Comparison of ENCODE assay signal across 12 cellular contexts in the genomic region with DNA sequence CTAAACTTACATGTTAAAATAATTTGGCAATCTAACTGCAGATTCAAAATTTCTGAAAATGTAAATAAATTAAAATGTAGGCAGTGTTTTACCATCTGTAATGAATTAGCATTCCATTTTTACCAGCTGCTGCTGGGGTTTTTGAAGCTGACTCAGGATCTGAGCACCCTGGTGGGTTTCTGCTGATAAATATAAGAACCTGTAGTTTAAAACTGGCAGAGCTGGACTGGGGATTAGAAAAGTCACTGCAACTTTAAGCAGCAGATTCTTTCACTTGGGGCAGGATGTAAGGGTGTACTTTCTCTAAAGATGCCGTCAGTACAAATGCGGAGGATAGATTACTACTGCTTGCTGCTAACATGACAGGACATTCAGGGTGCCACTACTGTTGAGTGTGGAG.
DNase-seq lines count a peak whose midpoint lies in the region; ATAC-seq and TF ChIP-seq lines count a peak whose summit lies in the region.
"Had no signal": no experiment of that assay in that cellular context is flagged by ENCODE, and none has a peak within 500 bp of the region (broad histone marks: within the 10 kb centered on the region; RNA-seq: fewer than 3 reads in every experiment).

No MANE protein-coding gene starts in this region.

- 0 out of 2 replicates have a peak, but pooled peaks cover 3% of the 10 kb centered on the region for H3K79me2 ChIP-seq in Loucy (ENCODE audit: insufficient read depth, low read length)
- H3K79me2 ChIP-seq in neural cell (replicated peaks; ENCODE audit: insufficient read depth, low read length) = no peaks in the 10 kb centered on the region

- TF ChIP-seq CTCF in Loucy (conservative IDR thresholded peaks at IDR 0.05; ENCODE audit: low read length) (no peak), neural cell (IDR thresholded peaks at IDR 0.05; ENCODE audit: poor library complexity, severe bottlenecking) (no peak), suprapubic skin (IDR thresholded peaks at IDR 0.05) (no peak)

- H3K36me3 ChIP-seq in Loucy (ENCODE audit: insufficient read depth, low read length) (no peaks in the 10 kb centered on the region), neural cell (ENCODE audit: insufficient read depth, low read length) (no peaks in the 10 kb centered on the region), aorta (ENCODE audit: control insufficient read depth in 1 of 2, insufficient read depth in 2 of 2, low read length in 1 of 2) (no peaks in the 10 kb centered on the region), suprapubic skin (no peaks in the 10 kb centered on the region)
- H3K36me3 ChIP-seq: heart left ventricle had no signal

- 78 to 88% methylated on average over 2 of the region's 2 CpGs for WGBS in aorta, 2 donors
- 93% methylated on average over 2 of the region's 2 CpGs for WGBS in suprapubic skin

- no peaks in the 10 kb centered on the region for H4K20me1 ChIP-seq in Loucy (ENCODE audit: insufficient read depth, low read length, poor library complexity, severe bottlenecking)
- no peaks in the 10 kb centered on the region for H4K20me1 ChIP-seq in neural cell (ENCODE audit: insufficient read depth)

- H2AFZ ChIP-seq in Loucy (ENCODE audit: low read length) = no peak overlapping the region
- H2AFZ ChIP-seq in neural cell (ENCODE audit: low read depth, low read length) = no peak overlapping the region

- DNase-seq in Daoy (ENCODE audit: low read depth) (peak; percentile 71), dedifferentiated amniotic fluid mesenchymal stem cell (ENCODE audit: extremely low spot score) (peak; percentile 78), NCI-H226 (no peak), aorta (no peak), ureter (ENCODE audit: low spot score) (no peak), suprapubic skin (ENCODE audit: low spot score in 2 of 2) (no peak)
- DNase-seq: activated CD8-positive, alpha-beta T cell treated with anti-CD3 and anti-CD28 coated beads for 36 hours; amygdala; heart left ventricle; NCI-H2107 had no signal

- ATAC-seq in aorta (ENCODE audit: low FRiP score) = no peak
- ATAC-seq: activated CD8-positive, alpha-beta T cell treated with anti-CD3 and anti-CD28 coated beads for 36 hours had no signal

- H3K4me1 ChIP-seq in Loucy (ENCODE audit: insufficient read depth, low read length, poor library complexity, severe bottlenecking) (peaks cover 22% of the 10 kb centered on the region), aorta (ENCODE audit: control insufficient read depth in 1 of 2, insufficient read depth in 2 of 2, low read length in 2 of 2) (no peaks in the 10 kb centered on the region), suprapubic skin (peaks cover 21% of the 10 kb centered on the region)

- peak overlapping the region; percentile 8 for H3K4me2 ChIP-seq in Loucy (ENCODE audit: low read depth, low read length, poor library complexity, severe bottlenecking)
- peak overlapping the region; percentile 56 for H3K4me2 ChIP-seq in neural cell (ENCODE audit: low read length)

- intact Hi-C loops in aorta (cut with DNase I) = loop anchor here in 1 of 2 donors (10.0 kb wide), 1 partner anchor 719 kb away; a partner anchor contains a TSS

- TF ChIP-seq EP300 in neural cell (conservative IDR thresholded peaks at IDR 0.05; ENCODE audit: poor library complexity, severe bottlenecking) = no peak
- TF ChIP-seq EP300 in suprapubic skin (IDR thresholded peaks at IDR 0.05) = no peak

- no peaks in the 10 kb centered on the region for H3K9me2 ChIP-seq in Loucy (replicated peaks; ENCODE audit: low read depth, low read length)
- no peaks in the 10 kb centered on the region for H3K9me2 ChIP-seq in neural cell (ENCODE audit: insufficient read depth, low read length)

- H3K27ac ChIP-seq in neural cell (ENCODE audit: low read length) = peak overlapping the region; percentile 16
- no peak overlapping the region for H3K27ac ChIP-seq in aorta (ENCODE audit: low read depth in 1 of 2, low read length in 2 of 2)
- H3K27ac ChIP-seq in suprapubic skin = no peak overlapping the region
- H3K27ac ChIP-seq: heart left ventricle had no signal

- TF ChIP-seq POLR2A in suprapubic skin (IDR thresholded peaks at IDR 0.05) = no peak

- TF ChIP-seq RAD21 in neural cell (conservative IDR thresholded peaks at IDR 0.05) = peak; percentile 8

- H3K9me3 ChIP-seq in Loucy (ENCODE audit: insufficient read depth, low read depth, low read length) = no peaks in the 10 kb centered on the region
- H3K9me3 ChIP-seq in neural cell (ENCODE audit: low read length) = no peaks in the 10 kb centered on the region
- H3K9me3 ChIP-seq in aorta (ENCODE audit: control insufficient read depth, low read length) = no peaks in the 10 kb centered on the region
- no peaks in the 10 kb centered on the region for H3K9me3 ChIP-seq in suprapubic skin
- H3K9me3 ChIP-seq: heart left ventricle had no signal

- no peak overlapping the region for H3K4me3 ChIP-seq in Loucy (ENCODE audit: low read length, poor library complexity, severe bottlenecking)
- peak overlapping the region; percentile 9 for H3K4me3 ChIP-seq in neural cell (ENCODE audit: low read length)
- H3K4me3 ChIP-seq in aorta (ENCODE audit: low read length in 2 of 2) = no peak overlapping the region
- H3K4me3 ChIP-seq in suprapubic skin = no peak overlapping the region
- H3K4me3 ChIP-seq: heart left ventricle had no signal

- H3K9ac ChIP-seq in Loucy (ENCODE audit: low read depth, low read length, poor library complexity, severe bottlenecking) (peak overlapping the region; percentile 27), neural cell (ENCODE audit: low read length) (peak overlapping the region; percentile 20)

- H3K27me3 ChIP-seq in Loucy (ENCODE audit: insufficient read depth, low read length, poor library complexity, severe bottlenecking) = no peaks in the 10 kb centered on the region
- no peaks in the 10 kb centered on the region for H3K27me3 ChIP-seq in neural cell (ENCODE audit: insufficient read depth, low read depth, low read length)
- H3K27me3 ChIP-seq in aorta (ENCODE audit: control insufficient read depth in 1 of 2, insufficient read depth in 2 of 2, low read length in 1 of 2) = no peaks in the 10 kb centered on the region
- no peaks in the 10 kb centered on the region for H3K27me3 ChIP-seq in suprapubic skin
- H3K27me3 ChIP-seq: heart left ventricle had no signal

- H3F3A ChIP-seq in Loucy (ENCODE audit: low read depth) = no peaks in the 10 kb centered on the region
- no peaks in the 10 kb centered on the region for H3F3A ChIP-seq in neural cell (ENCODE audit: insufficient read depth, low read length, poor library complexity, severe bottlenecking)

TF ChIP-seq in neural cell, 6 proteins besides CTCF, POLR2A, EP300 and RAD21:
- TF ChIP-seq, protein P1, sequence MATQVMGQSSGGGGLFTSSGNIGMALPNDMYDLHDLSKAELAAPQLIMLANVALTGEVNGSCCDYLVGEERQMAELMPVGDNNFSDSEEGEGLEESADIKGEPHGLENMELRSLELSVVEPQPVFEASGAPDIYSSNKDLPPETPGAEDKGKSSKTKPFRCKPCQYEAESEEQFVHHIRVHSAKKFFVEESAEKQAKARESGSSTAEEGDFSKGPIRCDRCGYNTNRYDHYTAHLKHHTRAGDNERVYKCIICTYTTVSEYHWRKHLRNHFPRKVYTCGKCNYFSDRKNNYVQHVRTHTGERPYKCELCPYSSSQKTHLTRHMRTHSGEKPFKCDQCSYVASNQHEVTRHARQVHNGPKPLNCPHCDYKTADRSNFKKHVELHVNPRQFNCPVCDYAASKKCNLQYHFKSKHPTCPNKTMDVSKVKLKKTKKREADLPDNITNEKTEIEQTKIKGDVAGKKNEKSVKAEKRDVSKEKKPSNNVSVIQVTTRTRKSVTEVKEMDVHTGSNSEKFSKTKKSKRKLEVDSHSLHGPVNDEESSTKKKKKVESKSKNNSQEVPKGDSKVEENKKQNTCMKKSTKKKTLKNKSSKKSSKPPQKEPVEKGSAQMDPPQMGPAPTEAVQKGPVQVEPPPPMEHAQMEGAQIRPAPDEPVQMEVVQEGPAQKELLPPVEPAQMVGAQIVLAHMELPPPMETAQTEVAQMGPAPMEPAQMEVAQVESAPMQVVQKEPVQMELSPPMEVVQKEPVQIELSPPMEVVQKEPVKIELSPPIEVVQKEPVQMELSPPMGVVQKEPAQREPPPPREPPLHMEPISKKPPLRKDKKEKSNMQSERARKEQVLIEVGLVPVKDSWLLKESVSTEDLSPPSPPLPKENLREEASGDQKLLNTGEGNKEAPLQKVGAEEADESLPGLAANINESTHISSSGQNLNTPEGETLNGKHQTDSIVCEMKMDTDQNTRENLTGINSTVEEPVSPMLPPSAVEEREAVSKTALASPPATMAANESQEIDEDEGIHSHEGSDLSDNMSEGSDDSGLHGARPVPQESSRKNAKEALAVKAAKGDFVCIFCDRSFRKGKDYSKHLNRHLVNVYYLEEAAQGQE (IDR thresholded peaks at IDR 0.05; ENCODE audit: borderline replicate concordance) = no peak
- no peak for TF ChIP-seq TAF1 (IDR thresholded peaks at IDR 0.05; ENCODE audit: low read depth)
- TF ChIP-seq SMC3 (conservative IDR thresholded peaks at IDR 0.05; ENCODE audit: poor library complexity) = peak; percentile 33
TF ChIP-seq in neural cell: peak in this region for 1.

Comparison
In these comparisons a context has a peak if more than half of its experiments do, and no peak if none do; other contexts are left out.
1. DNase-seq: peak in Daoy (single experiment) and dedifferentiated amniotic fluid mesenchymal stem cell (single experiment); none in NCI-H226 (single experiment), aorta (0 of 2), ureter (single experiment) and suprapubic skin (0 of 2).